Comparison of ENCODE assay signal across 9 cellular contexts in the genomic region with DNA sequence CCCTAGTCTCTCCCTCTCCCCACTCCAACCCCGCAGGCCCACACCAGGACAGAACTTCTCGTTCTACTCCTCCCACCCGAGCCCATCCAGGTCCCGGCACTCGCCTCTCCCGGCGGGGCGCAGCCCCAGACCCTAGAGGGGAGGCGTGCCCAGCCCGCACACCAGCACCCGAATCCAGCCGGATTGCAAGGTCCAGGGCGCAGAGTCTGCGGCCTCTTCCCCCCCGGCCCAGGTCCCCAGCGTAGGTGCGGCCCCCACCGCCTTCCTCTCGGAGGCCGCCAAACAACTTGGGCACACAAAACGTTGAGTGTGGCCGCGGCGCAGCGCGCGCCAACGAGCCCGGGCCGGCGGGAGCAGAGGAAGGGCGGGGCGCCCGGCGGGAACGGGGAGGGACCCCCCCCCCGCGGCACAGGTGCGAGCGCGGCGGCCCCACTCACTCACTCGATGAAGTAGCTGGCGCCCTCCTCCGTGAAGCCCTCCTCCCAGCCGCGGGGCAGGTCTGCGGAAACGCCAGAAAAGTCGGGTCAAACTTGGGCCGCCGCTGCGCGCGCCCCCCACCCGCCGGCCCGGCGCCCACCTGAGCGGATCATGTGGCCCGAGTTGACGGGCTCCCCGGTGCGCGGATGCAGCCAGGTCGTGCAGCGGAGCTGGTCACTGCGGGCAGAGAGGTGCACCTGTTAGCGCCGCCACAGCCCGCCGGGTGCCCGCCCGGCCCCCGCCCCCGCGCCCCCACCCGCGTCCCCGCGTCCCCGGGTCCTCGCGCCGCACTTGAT. TPM values are rescaled to one million over a fixed set of nuclear protein-coding genes. Genes with fewer than 3 reads are reported as not detected.
DNase-seq lines count a peak whose midpoint lies in the region; ATAC-seq and TF ChIP-seq lines count a peak whose summit lies in the region.
"Had no signal": no experiment of that assay in that cellular context is flagged by ENCODE, and none has a peak within 500 bp of the region (broad histone marks: within the 10 kb centered on the region; RNA-seq: fewer than 3 reads in every experiment).

No MANE protein-coding gene starts in this region.

- no peaks in the 10 kb centered on the region for H3K36me3 ChIP-seq in ectodermal cell (ENCODE audit: control insufficient read depth, insufficient read depth, low read length)
- H3K36me3 ChIP-seq in mucosa of stomach (ENCODE audit: control insufficient read depth, insufficient read depth, low read length) = no peaks in the 10 kb centered on the region
- H3K36me3 ChIP-seq in upper lobe of right lung = no peaks in the 10 kb centered on the region

- H3K27ac ChIP-seq in ectodermal cell (ENCODE audit: insufficient read depth, low read depth, low read length, poor library complexity, severe bottlenecking) (no peak overlapping the region), upper lobe of right lung (peak overlapping the region; percentile 47)

- no peaks in the 10 kb centered on the region for H3K4me1 ChIP-seq in ectodermal cell (ENCODE audit: control insufficient read depth, insufficient read depth, low read length)
- H3K4me1 ChIP-seq in mucosa of stomach (ENCODE audit: control insufficient read depth, insufficient read depth, low read length) = peaks cover 43% of the 10 kb centered on the region
- no peaks in the 10 kb centered on the region for H3K4me1 ChIP-seq in upper lobe of right lung

- 0% methylated on average over 85 of the region's 85 CpGs for WGBS in ectodermal cell, 2 experiments

- DNase-seq in NCI-H345 (lab: John Stamatoyannopoulos, UW) = peak; percentile 33
- no peak for DNase-seq in NCI-H345 treated with DMSO at 0.1 percent for 48 hours (lab: John Stamatoyannopoulos, UW; ENCODE audit: unreplicated experiment)
- DNase-seq in T-helper 1 cell = peak in 3 of 5 donors; percentile 11 to 30 (median 19)
- DNase-seq in upper lobe of right lung = peak; percentile 81
- no peak for DNase-seq in posterior vena cava (ENCODE audit: low spot score)
- DNase-seq: DND-41 had no signal

- ATAC-seq in upper lobe of right lung (peak; percentile 75), GM21529 (IDR thresholded peaks at IDR 0.05; ENCODE audit: unreplicated experiment) (no peak)

- H3K9ac ChIP-seq in mucosa of stomach (ENCODE audit: low read length) = peak overlapping the region; percentile 96

- peaks cover 53% of the 10 kb centered on the region for H3K27me3 ChIP-seq in ectodermal cell (ENCODE audit: control insufficient read depth, insufficient read depth, low read length, poor library complexity, severe bottlenecking)
- no peaks in the 10 kb centered on the region for H3K27me3 ChIP-seq in mucosa of stomach (ENCODE audit: control insufficient read depth, insufficient read depth, low read length)
- peaks cover 12% of the 10 kb centered on the region for H3K27me3 ChIP-seq in upper lobe of right lung

- H3K4me3 ChIP-seq in ectodermal cell (ENCODE audit: insufficient read depth, low read depth, low read length) (peak overlapping the region; percentile 64), mucosa of stomach (ENCODE audit: low read length) (peak overlapping the region; percentile 51), upper lobe of right lung (peak overlapping the region; percentile 72)

- intact Hi-C loops in upper lobe of right lung (cut with DNase I) (no loop called here), posterior vena cava (cut with DNase I) (no loop called here)

- H3K9me3 ChIP-seq in ectodermal cell (ENCODE audit: control insufficient read depth, low read length) = no peaks in the 10 kb centered on the region
- no peaks in the 10 kb centered on the region for H3K9me3 ChIP-seq in mucosa of stomach (ENCODE audit: control insufficient read depth, low read length)
- no peaks in the 10 kb centered on the region for H3K9me3 ChIP-seq in upper lobe of right lung

- no peak for TF ChIP-seq CTCF in upper lobe of right lung (IDR thresholded peaks at IDR 0.05)

RNA-seq across cellular contexts. Expression of gene PLEKHA7, which starts 0.5 kb away (rescaled TPM):
- polyA plus RNA-seq in ectodermal cell (2013, experiment 1 of 4) = 20.9 TPM
- polyA plus RNA-seq in ectodermal cell (2013, experiment 2 of 4) = 21.4 TPM
- polyA plus RNA-seq in ectodermal cell (2013, experiment 3 of 4) = 18.0 TPM
- 15.9 TPM for polyA plus RNA-seq in ectodermal cell (2013, experiment 4 of 4)
- total RNA-seq in upper lobe of right lung = 43.6 TPM
- 10 to 100 TPM in 1 of 2 donors, 1 to 10 TPM in 1; 9.0 to 10.7 TPM for total RNA-seq in posterior vena cava

Comparison
In these comparisons a context has a peak if more than half of its experiments do, and no peak if none do; other contexts are left out.
1. DNase-seq: peak in NCI-H345 (single experiment), T-helper 1 cell (3 of 5) and upper lobe of right lung (single experiment); none in NCI-H345 treated with DMSO at 0.1 percent for 48 hours (single experiment) and posterior vena cava (single experiment).
2. Peak in every context shown above with its lines, with median percentiles within 50 percentile points of each other: H3K4me3 ChIP-seq.